In the genomic region with DNA sequence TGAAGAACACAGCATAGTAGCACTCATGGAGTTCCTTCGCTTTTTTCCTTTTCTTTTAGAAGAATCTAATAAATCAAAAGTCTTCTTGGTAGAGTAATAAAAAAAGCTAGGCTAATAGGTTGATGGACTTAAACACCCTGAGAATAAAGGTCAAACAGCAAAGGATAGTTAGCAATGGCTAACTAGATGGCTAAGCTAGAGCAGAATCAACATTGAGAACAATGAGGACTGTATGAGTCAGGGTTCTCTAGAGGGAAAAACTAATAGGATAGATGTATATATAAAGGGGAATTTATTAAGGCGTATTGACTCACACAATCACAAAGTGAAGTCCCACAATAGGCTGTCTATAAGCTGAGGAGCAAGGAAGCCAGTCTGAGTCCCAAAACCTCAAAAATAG, we compare ENCODE assay signal across 19 cellular contexts.
"Had no signal": no experiment of that assay in that cellular context is flagged by ENCODE, and none has a peak within 500 bp of the region (broad histone marks: within the 10 kb centered on the region; RNA-seq: fewer than 3 reads in every experiment).

No MANE protein-coding gene starts in this region.

- H2AFZ ChIP-seq: hepatocyte had no signal

- H3K4me3 ChIP-seq: esophagus squamous epithelium, hepatocyte, mucosa of descending colon, smooth muscle cell, testis, tibial nerve, upper lobe of right lung, vagina had no signal

- DNase-seq: effector memory CD8-positive, alpha-beta T cell; esophagus squamous epithelium; foreskin keratinocyte; head of caudate nucleus; kidney; mucosa of descending colon; naive thymus-derived CD8-positive, alpha-beta T cell; posterior cingulate gyrus; right cardiac atrium; stimulated activated CD4-positive, alpha-beta T cell treated with anti-CD3 and anti-CD28 coated beads, Interleukin-4, amount 100 ng/mL, for 1 hour; stimulated activated CD8-positive, alpha-beta memory T cell treated with anti-CD3 and anti-CD28 coated beads, Interleukin-4, amount 100 ng/mL, for 48 hours; stimulated activated naive CD8-positive, alpha-beta T cell treated with anti-CD3 and anti-CD28 coated beads, Interleukin-15, amount 100 ng/mL, for 72 hours; testis; upper lobe of right lung had no signal

- H3K27me3 ChIP-seq: esophagus squamous epithelium, foreskin keratinocyte, hepatocyte, testis, tibial nerve, upper lobe of right lung, vagina had no signal

- H3K9me3 ChIP-seq: esophagus squamous epithelium, mucosa of descending colon, testis, upper lobe of right lung, vagina had no signal

- H3K4me1 ChIP-seq: esophagus squamous epithelium, foreskin keratinocyte, testis, tibial nerve, upper lobe of right lung, vagina had no signal

- H3K9me3 Mint-ChIP-seq: naive thymus-derived CD8-positive, alpha-beta T cell; stimulated activated memory B cell treated with anti-CD40 and anti-IgM and Interleukin-4, amounts not matched to agents 10 μg/mL and 1 μg/mL and 100 μg/mL, for 72 hours; stimulated activated naive CD8-positive, alpha-beta T cell treated with anti-CD3 and anti-CD28 coated beads, Interleukin-15, amount 100 ng/mL, for 72 hours had no signal

- H3K27me3 Mint-ChIP-seq: effector memory CD8-positive, alpha-beta T cell; naive thymus-derived CD8-positive, alpha-beta T cell; stimulated activated memory B cell treated with anti-CD40 and anti-IgM and Interleukin-4, amounts not matched to agents 10 μg/mL and 1 μg/mL and 100 μg/mL, for 72 hours; stimulated activated naive CD8-positive, alpha-beta T cell treated with anti-CD3 and anti-CD28 coated beads, Interleukin-15, amount 100 ng/mL, for 72 hours had no signal

- H3K36me3 Mint-ChIP-seq: naive thymus-derived CD8-positive, alpha-beta T cell; stimulated activated memory B cell treated with anti-CD40 and anti-IgM and Interleukin-4, amounts not matched to agents 10 μg/mL and 1 μg/mL and 100 μg/mL, for 72 hours had no signal

- H3K4me3 Mint-ChIP-seq: effector memory CD8-positive, alpha-beta T cell; naive thymus-derived CD8-positive, alpha-beta T cell; stimulated activated memory B cell treated with anti-CD40 and anti-IgM and Interleukin-4, amounts not matched to agents 10 μg/mL and 1 μg/mL and 100 μg/mL, for 72 hours; stimulated activated naive CD8-positive, alpha-beta T cell treated with anti-CD3 and anti-CD28 coated beads, Interleukin-15, amount 100 ng/mL, for 72 hours had no signal

- H3K4me2 ChIP-seq: hepatocyte, smooth muscle cell had no signal

- H3K27ac ChIP-seq: esophagus squamous epithelium, foreskin keratinocyte, hepatocyte, testis, tibial nerve, upper lobe of right lung, vagina had no signal

- H3K36me3 ChIP-seq: esophagus squamous epithelium, tibial nerve, upper lobe of right lung, vagina had no signal

- H3K27ac Mint-ChIP-seq: effector memory CD8-positive, alpha-beta T cell; stimulated activated memory B cell treated with anti-CD40 and anti-IgM and Interleukin-4, amounts not matched to agents 10 μg/mL and 1 μg/mL and 100 μg/mL, for 72 hours; stimulated activated naive CD8-positive, alpha-beta T cell treated with anti-CD3 and anti-CD28 coated beads, Interleukin-15, amount 100 ng/mL, for 72 hours had no signal

- H3K79me2 ChIP-seq: hepatocyte had no signal

- H3K4me1 Mint-ChIP-seq: naive thymus-derived CD8-positive, alpha-beta T cell; stimulated activated memory B cell treated with anti-CD40 and anti-IgM and Interleukin-4, amounts not matched to agents 10 μg/mL and 1 μg/mL and 100 μg/mL, for 72 hours; stimulated activated naive CD8-positive, alpha-beta T cell treated with anti-CD3 and anti-CD28 coated beads, Interleukin-15, amount 100 ng/mL, for 72 hours had no signal
